Comparison of ENCODE assay signal across 18 cellular contexts in genomic region chr4:155629831-155630425, GRCh38. TPM values are rescaled to one million over a fixed set of nuclear protein-coding genes. Genes with fewer than 3 reads are reported as not detected.
DNase-seq lines count a peak whose midpoint lies in the region; ATAC-seq and TF ChIP-seq lines count a peak whose summit lies in the region.
"Had no signal": no experiment of that assay in that cellular context is flagged by ENCODE, and none has a peak within 500 bp of the region (broad histone marks: within the 10 kb centered on the region; RNA-seq: fewer than 3 reads in every experiment).

No MANE protein-coding gene starts in this region.

- no peak overlapping the region for H2AFZ ChIP-seq in osteoblast (ENCODE audit: low read length)

- H3K4me3 ChIP-seq in choroid plexus epithelial cell (ENCODE audit: low read depth, low read length) (no peak overlapping the region), osteoblast (ENCODE audit: insufficient read depth, low read length) (no peak overlapping the region), upper lobe of right lung (no peak overlapping the region)
- H3K4me3 ChIP-seq: left lung, upper lobe of left lung had no signal

- H3K27ac ChIP-seq in osteoblast (ENCODE audit: low read depth, low read length) (no peak overlapping the region), upper lobe of right lung (no peak overlapping the region)
- H3K27ac ChIP-seq: upper lobe of left lung had no signal

- TF ChIP-seq CTCF in choroid plexus epithelial cell (conservative IDR thresholded peaks at IDR 0.05; ENCODE audit: low read depth, low read length), result no peak
- no peak for TF ChIP-seq CTCF in osteoblast (IDR thresholded peaks at IDR 0.05; ENCODE audit: extremely low read depth, low read depth, low read length)
- TF ChIP-seq CTCF in upper lobe of right lung (IDR thresholded peaks at IDR 0.05), result no peak

- no peaks in the 10 kb centered on the region for H3K36me3 ChIP-seq in osteoblast (ENCODE audit: insufficient read depth, low read length)
- no peaks in the 10 kb centered on the region for H3K36me3 ChIP-seq in upper lobe of right lung
- H3K36me3 ChIP-seq: left lung, upper lobe of left lung had no signal

- H4K20me1 ChIP-seq in osteoblast (ENCODE audit: insufficient read depth, low read length), result no peaks in the 10 kb centered on the region

- H3K27me3 ChIP-seq in osteoblast (ENCODE audit: insufficient read depth, low read length) (no peaks in the 10 kb centered on the region), upper lobe of right lung (no peaks in the 10 kb centered on the region)
- H3K27me3 ChIP-seq: left lung, upper lobe of left lung had no signal

- intact Hi-C loops in upper lobe of right lung (cut with DNase I), result no loop called here

- ATAC-seq in upper lobe of right lung, result no peak
- ATAC-seq: esophagus mucosa had no signal

- H3K4me1 ChIP-seq in osteoblast (ENCODE audit: insufficient read depth, low read length) (peaks cover 10% of the 10 kb centered on the region), upper lobe of right lung (no peaks in the 10 kb centered on the region)
- H3K4me1 ChIP-seq: left lung had no signal

- H3K9me3 ChIP-seq in osteoblast (ENCODE audit: low read depth, low read length), result no peaks in the 10 kb centered on the region
- H3K9me3 ChIP-seq in upper lobe of right lung, result no peaks in the 10 kb centered on the region
- H3K9me3 ChIP-seq: left lung, upper lobe of left lung had no signal

- H3K79me2 ChIP-seq in osteoblast (ENCODE audit: insufficient read depth, low read length), result no peaks in the 10 kb centered on the region

- DNase-seq in HCEC 1CT, result peak; percentile 31
- peak; percentile 41 for DNase-seq in M059J (ENCODE audit: low read depth)
- peak; percentile 35 for DNase-seq in choroid plexus epithelial cell (ENCODE audit: low read depth)
- no peak for DNase-seq in osteoblast (ENCODE audit: insufficient read length, low spot score, missing footprints)
- DNase-seq in upper lobe of right lung, result no peak
- no peak for DNase-seq in activated CD4-positive, CD25-positive, alpha-beta regulatory T cell treated with anti-CD3 and anti-CD28 coated beads, Interleukin-2, amount 50 U/mL, for 72 hours
- DNase-seq in GDM1 (lab: John Stamatoyannopoulos, UW), result no peak
- no peak for DNase-seq in NCI-H2081 treated with DMSO at 0.1 percent for 48 hours (lab: John Stamatoyannopoulos, UW)
- DNase-seq: activated CD4-positive, alpha-beta T cell treated with anti-CD3 and anti-CD28 coated beads for 48 hours; activated CD8-positive, alpha-beta memory T cell treated with anti-CD3 and anti-CD28 coated beads, Interleukin-2, amount 50 U/mL, for 4 hours; anterior cingulate cortex; effector CD4-positive, alpha-beta T cell; left lung; NCI-H1436 treated with DMSO at 0.1 percent for 48 hours; NCI-H526 treated with DMSO at 0.1 percent for 48 hours; stimulated activated CD4-positive, alpha-beta T cell treated with anti-CD3 and anti-CD28 coated beads, Interleukin-4, amount 100 ng/mL, for 4 hours; upper lobe of left lung had no signal

- H3K4me2 ChIP-seq in osteoblast (ENCODE audit: insufficient read depth, low read length), result peak overlapping the region; percentile 41

RNA-seq across cellular contexts. Expression of gene GUCY1A1, which starts 36.7 kb away (rescaled TPM):
- total RNA-seq in M059J (2014; rRNA removed; shearing (Covaris generic)), result 0.15 and 0.37 TPM in 2 replicates
- 0.29 TPM in 1 of 2 replicates, not detected in the other for total RNA-seq in osteoblast
- total RNA-seq in upper lobe of right lung, result 76.0 TPM

Comparison
In these comparisons a context has a peak if more than half of its experiments do, and no peak if none do; other contexts are left out.
1. DNase-seq: peak in HCEC 1CT (single experiment), M059J (single experiment) and choroid plexus epithelial cell (single experiment); none in osteoblast (single experiment), upper lobe of right lung (single experiment), activated CD4-positive, CD25-positive, alpha-beta regulatory T cell treated with anti-CD3 and anti-CD28 coated beads, Interleukin-2, amount 50 U/mL, for 72 hours (single experiment), GDM1 (single experiment) and NCI-H2081 treated with DMSO at 0.1 percent for 48 hours (single experiment).
2. RNA of gene GUCY1A1, which starts 36.7 kb away (total RNA-seq): 76.0 TPM in upper lobe of right lung (single experiment); 0.15 to 0.37 TPM in M059J and 0.29 TPM in osteoblast; every median in the first group is over 10 times any median in the second.